Comparison of ENCODE assay signal across 9 cellular contexts in the genomic region with DNA sequence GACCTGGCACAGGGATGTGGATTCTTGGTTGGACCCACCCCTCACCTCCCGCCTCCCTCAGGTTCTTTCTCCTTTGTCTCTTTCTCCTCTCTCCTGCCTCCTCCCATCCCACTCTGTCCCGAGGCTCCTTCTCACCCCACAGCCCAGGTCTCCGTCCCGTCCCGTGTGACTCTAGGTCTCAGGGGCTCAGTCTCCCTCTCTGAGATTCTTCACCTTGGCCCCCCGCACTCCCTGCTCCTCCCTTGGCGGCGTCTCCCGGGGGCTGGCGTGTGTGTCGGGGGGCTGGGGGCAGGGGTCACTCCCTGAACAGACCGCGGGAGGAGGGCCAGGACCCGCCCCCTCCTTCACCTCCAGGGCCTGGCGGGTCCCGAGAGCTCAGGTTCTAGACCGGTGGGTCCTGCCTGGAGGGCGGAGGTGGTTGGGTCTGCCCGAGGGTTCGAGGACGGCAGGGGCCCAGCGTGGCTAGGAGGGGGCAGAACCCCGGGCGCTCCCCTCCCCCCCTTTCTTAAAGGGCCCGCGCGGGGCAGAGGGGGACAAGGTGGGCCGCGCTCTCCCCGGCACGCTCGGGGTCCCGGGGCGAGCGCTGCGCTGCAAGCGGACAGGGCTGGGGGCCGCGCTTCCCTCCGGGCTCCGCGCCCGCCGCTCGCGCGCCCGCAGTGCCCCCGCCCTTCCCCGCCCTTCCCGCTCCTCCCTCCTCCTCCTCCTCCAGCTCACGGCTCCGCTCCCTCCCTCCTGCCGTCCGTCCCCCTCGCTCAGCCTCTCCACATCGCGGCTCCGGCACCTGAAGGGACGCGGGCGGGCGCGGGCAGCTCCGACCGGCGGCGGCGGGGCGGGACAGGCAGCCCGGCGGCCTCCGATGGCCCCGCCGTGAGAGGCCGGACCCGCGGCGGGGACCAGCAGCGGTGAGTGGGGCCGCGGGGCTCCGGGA. TPM values are rescaled to one million over a fixed set of nuclear protein-coding genes. Genes with fewer than 3 reads are reported as not detected.
DNase-seq lines count a peak whose midpoint lies in the region; ATAC-seq, FAIRE-seq and TF ChIP-seq lines count a peak whose summit lies in the region.
"Had no signal": no experiment of that assay in that cellular context is flagged by ENCODE, and none has a peak within 500 bp of the region (broad histone marks: within the 10 kb centered on the region; RNA-seq: fewer than 3 reads in every experiment).

Gene PSD2, plus strand, starts transcription at position 735 of the 928 bp plus-strand sequence. CDS start 13,633 bp downstream, outside the sequence.

- H3K27ac ChIP-seq in CD4-positive, alpha-beta memory T cell (ENCODE audit: low read depth, low read length), result no peak within 1 kb of the TSS
- H3K27ac ChIP-seq in astrocyte (ENCODE audit: low read depth, low read length) (no peak within 1 kb of the TSS), thyroid gland (no peak within 1 kb of the TSS)

- H3K9ac ChIP-seq in astrocyte (ENCODE audit: low read length), result no peak within 1 kb of the TSS

- no peak for DNase-seq in CD4-positive, alpha-beta memory T cell
- DNase-seq in astrocyte (ENCODE audit: low read depth) (no peak), left kidney (ENCODE audit: low read depth, low spot score) (peak; percentile 81), thyroid gland (peak; percentile 38 to 52), NCI-H2107 treated with DMSO at 0.1 percent for 48 hours (lab: John Stamatoyannopoulos, UW; ENCODE audit: unreplicated experiment) (no peak)

- peak within 1 kb of the TSS in 1 of 7 donors; percentile 19 for H3K27ac Mint-ChIP-seq in CD4-positive, alpha-beta memory T cell
- H3K27ac Mint-ChIP-seq in astrocyte (ENCODE audit: unreplicated experiment), result no peak within 1 kb of the TSS
- H3K27ac Mint-ChIP-seq: dendritic cell treated with granulocyte-macrophage colony-stimulating factor and Interleukin-4, amounts not matched to agents 40 ng/mL and 50 ng/mL, for 4 days had no signal

- H3K27me3 ChIP-seq in CD4-positive, alpha-beta memory T cell (ENCODE audit: insufficient read depth, low read length), result peaks cover 38% of the 10 kb centered on the region
- H3K27me3 ChIP-seq in astrocyte (ENCODE audit: insufficient read depth, low read length) (peaks cover 50% of the 10 kb centered on the region), thyroid gland (peaks cover 9% of the 10 kb centered on the region)

- CTCF ChIA-PET in CD4-positive, alpha-beta memory T cell (lab: Charles Lee; ENCODE audit: partially characterized antibody), result interaction anchor here (2.2 to 5.4 kb wide), 2 partner anchors 8 to 173 kb away, joined by 5 to 46 read pairs; no protein-coding TSS in a partner anchor

- H3K4me3 Mint-ChIP-seq in CD4-positive, alpha-beta memory T cell, result peak within 1 kb of the TSS; percentile 49 to 81 (median 71)
- H3K4me3 Mint-ChIP-seq in astrocyte (ENCODE audit: unreplicated experiment), result peak within 1 kb of the TSS; percentile 54
- H3K4me3 Mint-ChIP-seq: dendritic cell treated with granulocyte-macrophage colony-stimulating factor and Interleukin-4, amounts not matched to agents 40 ng/mL and 50 ng/mL, for 4 days had no signal

- H3K4me2 ChIP-seq in astrocyte (ENCODE audit: low read length), result peak within 1 kb of the TSS; percentile 70

- H3K9me3 ChIP-seq in CD4-positive, alpha-beta memory T cell (ENCODE audit: control insufficient read depth in 1 of 2, low read length in 2 of 2), result no peaks in the 10 kb centered on the region
- no peaks in the 10 kb centered on the region for H3K9me3 ChIP-seq in astrocyte (ENCODE audit: insufficient read depth, low read depth, low read length)
- H3K9me3 ChIP-seq in thyroid gland, result no peaks in the 10 kb centered on the region

- FAIRE-seq in astrocyte (lab: Jason Lieb, UNC), result no peak

- no peaks in the 10 kb centered on the region for H4K20me1 ChIP-seq in astrocyte (ENCODE audit: insufficient read depth, low read length)

- H3K36me3 Mint-ChIP-seq in CD4-positive, alpha-beta memory T cell, result no peaks in the 10 kb centered on the region
- peaks cover under 1% of the 10 kb centered on the region for H3K36me3 Mint-ChIP-seq in astrocyte (ENCODE audit: low read depth, unreplicated experiment)

- TF ChIP-seq POLR2A in thyroid gland (IDR thresholded peaks at IDR 0.05), result no peak

- ATAC-seq in GM19452 (IDR thresholded peaks at IDR 0.05; ENCODE audit: unreplicated experiment) (no peak), GM19463 (IDR thresholded peaks at IDR 0.05; ENCODE audit: unreplicated experiment) (no peak)

- intact Hi-C loops in CD4-positive, alpha-beta memory T cell (cut with micrococcal nuclease), result no loop called here
- intact Hi-C loops in thyroid gland (cut with DNase I), result no loop called here

- H3K4me1 ChIP-seq in CD4-positive, alpha-beta memory T cell (ENCODE audit: insufficient read depth, low read length), result peaks cover 7% of the 10 kb centered on the region
- H3K4me1 ChIP-seq in astrocyte (ENCODE audit: insufficient read depth, low read length) (no peaks in the 10 kb centered on the region), thyroid gland (peaks cover 27 to 35% of the 10 kb centered on the region in 2 donors)

- H3K4me1 Mint-ChIP-seq in CD4-positive, alpha-beta memory T cell, result peaks cover 3 to 17% (median 9%) of the 10 kb centered on the region in 4 donors
- H3K4me1 Mint-ChIP-seq in astrocyte (ENCODE audit: low read depth, unreplicated experiment), result peaks cover 10% of the 10 kb centered on the region

- no peak for TF ChIP-seq EP300 in Ishikawa (IDR thresholded peaks at IDR 0.05; ENCODE audit: borderline replicate concordance)

- POLR2A ChIA-PET in CD4-positive, alpha-beta memory T cell (lab: Charles Lee; ENCODE audit: partially characterized antibody), result no interaction called here

- TF ChIP-seq RAD21 in Ishikawa (IDR thresholded peaks at IDR 0.05; ENCODE audit: low read depth), result no peak

- no peaks in the 10 kb centered on the region for H3K36me3 ChIP-seq in CD4-positive, alpha-beta memory T cell (ENCODE audit: insufficient read depth, low read length)
- H3K36me3 ChIP-seq in astrocyte (ENCODE audit: insufficient read depth, low read length) (no peaks in the 10 kb centered on the region), thyroid gland (no peaks in the 10 kb centered on the region)

- H2AFZ ChIP-seq in astrocyte (ENCODE audit: low read depth, low read length), result no peak within 1 kb of the TSS

- H3K4me3 ChIP-seq in CD4-positive, alpha-beta memory T cell (ENCODE audit: low read length in 2 of 2), result no peak within 1 kb of the TSS
- no peak within 1 kb of the TSS for H3K4me3 ChIP-seq in astrocyte (ENCODE audit: insufficient read depth, low read depth, low read length)
- peak within 1 kb of the TSS in 1 of 3 donors; percentile 33 for H3K4me3 ChIP-seq in thyroid gland (replicated peaks in 1 of 3)

- H3K27me3 Mint-ChIP-seq in CD4-positive, alpha-beta memory T cell, result peaks cover 38 to 47% of the 10 kb centered on the region in 2 donors
- H3K27me3 Mint-ChIP-seq in astrocyte (ENCODE audit: low read depth, unreplicated experiment), result peaks cover 78% of the 10 kb centered on the region

- no peaks in the 10 kb centered on the region for H3K79me2 ChIP-seq in astrocyte (ENCODE audit: insufficient read depth, low read length)

- WGBS in thyroid gland, 2 donors, result 12 to 25% methylated on average over 12 to 16 of the region's 83 CpGs

- TF ChIP-seq CTCF in astrocyte (IDR thresholded peaks at IDR 0.05; ENCODE audit: insufficient read depth, low read depth, low read length) (no peak), thyroid gland (IDR thresholded peaks at IDR 0.05) (no peak)

- H3K9me3 Mint-ChIP-seq in CD4-positive, alpha-beta memory T cell, result no peaks in the 10 kb centered on the region
- no peaks in the 10 kb centered on the region for H3K9me3 Mint-ChIP-seq in astrocyte (ENCODE audit: unreplicated experiment)
- H3K9me3 Mint-ChIP-seq: dendritic cell treated with granulocyte-macrophage colony-stimulating factor and Interleukin-4, amounts not matched to agents 40 ng/mL and 50 ng/mL, for 4 days had no signal

TF ChIP-seq in Ishikawa, 13 proteins besides CTCF, POLR2A, EP300 and RAD21:
- TF ChIP-seq ZBTB7A (IDR thresholded peaks at IDR 0.05; ENCODE audit: low read depth) (0 out of 2 replicates have a peak, but pooled peaks have one; percentile 16), CREB1 (IDR thresholded peaks at IDR 0.05; ENCODE audit: low read depth) (no peak), CEBPB (IDR thresholded peaks at IDR 0.05) (no peak)
- TF ChIP-seq, protein P1, sequence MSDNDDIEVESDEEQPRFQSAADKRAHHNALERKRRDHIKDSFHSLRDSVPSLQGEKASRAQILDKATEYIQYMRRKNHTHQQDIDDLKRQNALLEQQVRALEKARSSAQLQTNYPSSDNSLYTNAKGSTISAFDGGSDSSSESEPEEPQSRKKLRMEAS (IDR thresholded peaks at IDR 0.05), result no peak
- TF ChIP-seq, protein P2, sequence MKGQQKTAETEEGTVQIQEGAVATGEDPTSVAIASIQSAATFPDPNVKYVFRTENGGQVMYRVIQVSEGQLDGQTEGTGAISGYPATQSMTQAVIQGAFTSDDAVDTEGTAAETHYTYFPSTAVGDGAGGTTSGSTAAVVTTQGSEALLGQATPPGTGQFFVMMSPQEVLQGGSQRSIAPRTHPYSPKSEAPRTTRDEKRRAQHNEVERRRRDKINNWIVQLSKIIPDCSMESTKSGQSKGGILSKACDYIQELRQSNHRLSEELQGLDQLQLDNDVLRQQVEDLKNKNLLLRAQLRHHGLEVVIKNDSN (IDR thresholded peaks at IDR 0.05), result no peak

RNA-seq across cellular contexts. Expression of gene PSD2, which starts in this region (rescaled TPM):
- total RNA-seq in CD4-positive, alpha-beta memory T cell, result not detected
- polyA plus RNA-seq in CD4-positive, alpha-beta memory T cell, result not detected
- total RNA-seq in astrocyte, result 0.25 and 0.31 TPM in 2 replicates
- under 1 TPM in 3 of 4 donors, not detected in 1; 0.11 to 0.67 (median 0.13) TPM for total RNA-seq in thyroid gland

Comparison
In these comparisons a context has a peak if more than half of its experiments do, and no peak if none do; other contexts are left out.
1. Peak in DNase-seq in thyroid gland; RNA of the gene not detected or under 1 TPM.